2 cellular contexts compared by ENCODE assay signal in the genomic region with DNA sequence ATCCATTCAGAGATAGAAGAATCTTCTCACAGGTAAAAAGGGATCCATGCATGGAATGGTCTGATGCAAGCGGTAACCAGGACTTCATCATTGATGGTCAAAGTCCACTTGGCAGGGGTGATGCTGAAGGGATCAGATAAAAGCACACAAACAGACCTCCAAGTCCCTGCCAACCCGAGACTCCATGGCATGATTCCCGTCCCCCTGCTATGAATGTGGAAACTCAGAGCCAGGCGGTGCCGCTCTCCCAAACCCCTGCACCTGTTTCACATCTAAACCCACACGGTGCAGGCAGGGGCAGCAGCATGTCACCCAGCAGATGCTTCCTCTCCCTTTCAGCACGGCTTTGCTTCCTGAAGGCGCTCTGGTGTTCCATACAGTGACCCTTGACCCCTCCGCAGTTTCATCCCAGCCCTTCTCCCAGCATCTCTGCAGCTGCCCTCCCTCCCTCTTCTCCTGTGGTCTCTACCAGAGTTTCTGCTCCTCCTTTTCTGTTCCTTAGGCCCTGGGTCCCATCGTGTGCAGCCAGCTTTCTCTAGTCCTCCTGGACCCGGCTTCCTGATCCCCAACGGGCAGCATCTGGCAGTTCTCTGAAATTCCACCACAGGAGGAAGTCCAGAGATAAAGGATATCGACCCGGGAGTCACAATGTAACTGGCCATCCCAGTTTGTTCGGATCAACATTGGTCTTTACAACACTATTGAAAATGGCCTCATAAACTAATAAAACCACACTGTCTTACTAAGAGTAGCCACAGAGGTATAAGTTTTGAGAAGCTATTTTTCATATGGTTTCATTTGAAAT.
TF ChIP-seq lines count a peak whose summit lies in the region.

No MANE protein-coding gene starts in this region.

TF ChIP-seq in H1, 55 proteins besides CTCF, POLR2A, EP300 and RAD21:
- TF ChIP-seq, protein P1, sequence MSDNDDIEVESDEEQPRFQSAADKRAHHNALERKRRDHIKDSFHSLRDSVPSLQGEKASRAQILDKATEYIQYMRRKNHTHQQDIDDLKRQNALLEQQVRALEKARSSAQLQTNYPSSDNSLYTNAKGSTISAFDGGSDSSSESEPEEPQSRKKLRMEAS (IDR thresholded peaks at IDR 0.05): no peak
- TF ChIP-seq GTF2F1 (IDR thresholded peaks at IDR 0.05; ENCODE audit: borderline replicate concordance, low read depth, low read length) (no peak), CEBPB (IDR thresholded peaks at IDR 0.05; ENCODE audit: low read depth, low read length) (no peak), TBP (IDR thresholded peaks at IDR 0.05; ENCODE audit: low read depth, low read length) (no peak), SP1 (IDR thresholded peaks at IDR 0.05; ENCODE audit: low read depth, low read length) (no peak)
- TF ChIP-seq, protein P2, sequence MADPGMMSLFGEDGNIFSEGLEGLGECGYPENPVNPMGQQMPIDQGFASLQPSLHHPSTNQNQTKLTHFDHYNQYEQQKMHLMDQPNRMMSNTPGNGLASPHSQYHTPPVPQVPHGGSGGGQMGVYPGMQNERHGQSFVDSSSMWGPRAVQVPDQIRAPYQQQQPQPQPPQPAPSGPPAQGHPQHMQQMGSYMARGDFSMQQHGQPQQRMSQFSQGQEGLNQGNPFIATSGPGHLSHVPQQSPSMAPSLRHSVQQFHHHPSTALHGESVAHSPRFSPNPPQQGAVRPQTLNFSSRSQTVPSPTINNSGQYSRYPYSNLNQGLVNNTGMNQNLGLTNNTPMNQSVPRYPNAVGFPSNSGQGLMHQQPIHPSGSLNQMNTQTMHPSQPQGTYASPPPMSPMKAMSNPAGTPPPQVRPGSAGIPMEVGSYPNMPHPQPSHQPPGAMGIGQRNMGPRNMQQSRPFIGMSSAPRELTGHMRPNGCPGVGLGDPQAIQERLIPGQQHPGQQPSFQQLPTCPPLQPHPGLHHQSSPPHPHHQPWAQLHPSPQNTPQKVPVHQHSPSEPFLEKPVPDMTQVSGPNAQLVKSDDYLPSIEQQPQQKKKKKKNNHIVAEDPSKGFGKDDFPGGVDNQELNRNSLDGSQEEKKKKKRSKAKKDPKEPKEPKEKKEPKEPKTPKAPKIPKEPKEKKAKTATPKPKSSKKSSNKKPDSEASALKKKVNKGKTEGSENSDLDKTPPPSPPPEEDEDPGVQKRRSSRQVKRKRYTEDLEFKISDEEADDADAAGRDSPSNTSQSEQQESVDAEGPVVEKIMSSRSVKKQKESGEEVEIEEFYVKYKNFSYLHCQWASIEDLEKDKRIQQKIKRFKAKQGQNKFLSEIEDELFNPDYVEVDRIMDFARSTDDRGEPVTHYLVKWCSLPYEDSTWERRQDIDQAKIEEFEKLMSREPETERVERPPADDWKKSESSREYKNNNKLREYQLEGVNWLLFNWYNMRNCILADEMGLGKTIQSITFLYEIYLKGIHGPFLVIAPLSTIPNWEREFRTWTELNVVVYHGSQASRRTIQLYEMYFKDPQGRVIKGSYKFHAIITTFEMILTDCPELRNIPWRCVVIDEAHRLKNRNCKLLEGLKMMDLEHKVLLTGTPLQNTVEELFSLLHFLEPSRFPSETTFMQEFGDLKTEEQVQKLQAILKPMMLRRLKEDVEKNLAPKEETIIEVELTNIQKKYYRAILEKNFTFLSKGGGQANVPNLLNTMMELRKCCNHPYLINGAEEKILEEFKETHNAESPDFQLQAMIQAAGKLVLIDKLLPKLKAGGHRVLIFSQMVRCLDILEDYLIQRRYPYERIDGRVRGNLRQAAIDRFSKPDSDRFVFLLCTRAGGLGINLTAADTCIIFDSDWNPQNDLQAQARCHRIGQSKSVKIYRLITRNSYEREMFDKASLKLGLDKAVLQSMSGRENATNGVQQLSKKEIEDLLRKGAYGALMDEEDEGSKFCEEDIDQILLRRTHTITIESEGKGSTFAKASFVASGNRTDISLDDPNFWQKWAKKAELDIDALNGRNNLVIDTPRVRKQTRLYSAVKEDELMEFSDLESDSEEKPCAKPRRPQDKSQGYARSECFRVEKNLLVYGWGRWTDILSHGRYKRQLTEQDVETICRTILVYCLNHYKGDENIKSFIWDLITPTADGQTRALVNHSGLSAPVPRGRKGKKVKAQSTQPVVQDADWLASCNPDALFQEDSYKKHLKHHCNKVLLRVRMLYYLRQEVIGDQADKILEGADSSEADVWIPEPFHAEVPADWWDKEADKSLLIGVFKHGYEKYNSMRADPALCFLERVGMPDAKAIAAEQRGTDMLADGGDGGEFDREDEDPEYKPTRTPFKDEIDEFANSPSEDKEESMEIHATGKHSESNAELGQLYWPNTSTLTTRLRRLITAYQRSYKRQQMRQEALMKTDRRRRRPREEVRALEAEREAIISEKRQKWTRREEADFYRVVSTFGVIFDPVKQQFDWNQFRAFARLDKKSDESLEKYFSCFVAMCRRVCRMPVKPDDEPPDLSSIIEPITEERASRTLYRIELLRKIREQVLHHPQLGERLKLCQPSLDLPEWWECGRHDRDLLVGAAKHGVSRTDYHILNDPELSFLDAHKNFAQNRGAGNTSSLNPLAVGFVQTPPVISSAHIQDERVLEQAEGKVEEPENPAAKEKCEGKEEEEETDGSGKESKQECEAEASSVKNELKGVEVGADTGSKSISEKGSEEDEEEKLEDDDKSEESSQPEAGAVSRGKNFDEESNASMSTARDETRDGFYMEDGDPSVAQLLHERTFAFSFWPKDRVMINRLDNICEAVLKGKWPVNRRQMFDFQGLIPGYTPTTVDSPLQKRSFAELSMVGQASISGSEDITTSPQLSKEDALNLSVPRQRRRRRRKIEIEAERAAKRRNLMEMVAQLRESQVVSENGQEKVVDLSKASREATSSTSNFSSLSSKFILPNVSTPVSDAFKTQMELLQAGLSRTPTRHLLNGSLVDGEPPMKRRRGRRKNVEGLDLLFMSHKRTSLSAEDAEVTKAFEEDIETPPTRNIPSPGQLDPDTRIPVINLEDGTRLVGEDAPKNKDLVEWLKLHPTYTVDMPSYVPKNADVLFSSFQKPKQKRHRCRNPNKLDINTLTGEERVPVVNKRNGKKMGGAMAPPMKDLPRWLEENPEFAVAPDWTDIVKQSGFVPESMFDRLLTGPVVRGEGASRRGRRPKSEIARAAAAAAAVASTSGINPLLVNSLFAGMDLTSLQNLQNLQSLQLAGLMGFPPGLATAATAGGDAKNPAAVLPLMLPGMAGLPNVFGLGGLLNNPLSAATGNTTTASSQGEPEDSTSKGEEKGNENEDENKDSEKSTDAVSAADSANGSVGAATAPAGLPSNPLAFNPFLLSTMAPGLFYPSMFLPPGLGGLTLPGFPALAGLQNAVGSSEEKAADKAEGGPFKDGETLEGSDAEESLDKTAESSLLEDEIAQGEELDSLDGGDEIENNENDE (IDR thresholded peaks at IDR 0.05; ENCODE audit: insufficient replicate concordance, low read length): no peak

TF ChIP-seq in HEK293T, 16 proteins besides CTCF, POLR2A, EP300 and RAD21:
- TF ChIP-seq L3MBTL2 (conservative IDR thresholded peaks at IDR 0.05) (no peak), ELF4 (IDR thresholded peaks at IDR 0.05) (no peak), HDGF (IDR thresholded peaks at IDR 0.05; ENCODE audit: borderline replicate concordance) (no peak), FOXK2 (IDR thresholded peaks at IDR 0.05) (no peak)
